Comparison of ENCODE assay signal across 9 cellular contexts in the genomic region with DNA sequence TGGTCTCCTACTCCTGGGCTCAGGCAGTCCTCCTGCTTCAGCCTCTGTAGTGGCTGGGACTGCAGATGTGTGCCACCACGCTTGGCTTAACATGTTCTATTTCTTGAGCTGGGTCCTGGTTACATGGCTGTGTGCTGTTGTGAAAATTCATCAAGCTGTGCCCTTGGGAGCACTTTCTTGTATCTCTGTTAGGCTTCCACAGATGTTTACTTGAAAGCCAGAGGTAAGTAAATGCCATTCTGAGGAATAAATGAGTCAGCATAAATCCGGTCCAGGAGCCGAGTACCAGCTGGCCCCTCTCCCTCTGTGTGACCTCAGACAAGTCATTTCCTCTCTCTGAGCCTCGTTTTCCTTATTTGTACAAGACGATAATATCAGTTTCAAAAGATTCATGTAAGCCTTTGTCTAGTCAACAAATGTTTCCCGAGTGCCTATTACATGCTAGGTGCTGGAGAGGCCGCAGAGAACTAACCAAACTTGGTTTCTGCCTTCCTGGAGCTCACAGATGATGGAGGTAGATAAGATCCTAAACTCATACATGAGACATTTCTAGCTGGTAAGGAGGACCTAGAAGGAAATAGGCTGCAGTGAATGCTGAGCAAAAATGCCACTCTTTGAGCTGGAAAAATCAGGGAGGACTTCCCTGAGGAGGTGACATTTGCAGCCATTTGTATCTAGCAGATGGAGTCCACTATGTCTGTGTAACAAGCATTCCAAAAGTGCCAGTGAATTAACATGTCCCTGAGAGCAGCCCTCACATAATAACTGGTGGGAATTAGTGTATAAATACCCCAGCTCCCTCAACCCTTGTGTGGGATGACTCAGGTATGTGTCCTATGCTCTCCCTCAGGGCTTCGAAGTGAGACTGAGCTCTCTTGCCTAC. TPM values are rescaled to one million over a fixed set of nuclear protein-coding genes. Genes with fewer than 3 reads are reported as not detected.
DNase-seq lines count a peak whose midpoint lies in the region; ATAC-seq, FAIRE-seq and TF ChIP-seq lines count a peak whose summit lies in the region.
"Had no signal": no experiment of that assay in that cellular context is flagged by ENCODE, and none has a peak within 500 bp of the region (broad histone marks: within the 10 kb centered on the region; RNA-seq: fewer than 3 reads in every experiment).

No MANE protein-coding gene starts in this region.

- H3K9me3 ChIP-seq in smooth muscle cell (replicated peaks; ENCODE audit: low read depth) = no peaks in the 10 kb centered on the region
- no peaks in the 10 kb centered on the region for H3K9me3 ChIP-seq in hepatocyte (ENCODE audit: low read depth)

- H3K36me3 ChIP-seq in smooth muscle cell (ENCODE audit: low read depth) (no peaks in the 10 kb centered on the region), hepatocyte (replicated peaks; ENCODE audit: insufficient read depth, low read depth) (no peaks in the 10 kb centered on the region)

- H3K4me2 ChIP-seq in smooth muscle cell = no peak overlapping the region
- no peak overlapping the region for H3K4me2 ChIP-seq in hepatocyte

- H3K27me3 ChIP-seq in smooth muscle cell (ENCODE audit: low read depth) (peaks cover 39% of the 10 kb centered on the region), hepatocyte (peaks cover 38% of the 10 kb centered on the region)

- H3K79me2 ChIP-seq in smooth muscle cell (ENCODE audit: low read depth) (no peaks in the 10 kb centered on the region), hepatocyte (no peaks in the 10 kb centered on the region)

- no peak overlapping the region for H3K4me3 ChIP-seq in smooth muscle cell
- H3K4me3 ChIP-seq in hepatocyte = no peak overlapping the region

- no peak for TF ChIP-seq CTCF in smooth muscle cell (IDR thresholded peaks at IDR 0.05; ENCODE audit: borderline replicate concordance, insufficient read depth, poor library complexity, severe bottlenecking)
- no peak for TF ChIP-seq CTCF in hepatocyte (IDR thresholded peaks at IDR 0.05; ENCODE audit: poor library complexity)

- no peaks in the 10 kb centered on the region for H3F3A ChIP-seq in smooth muscle cell (ENCODE audit: low read depth)

- H2AFZ ChIP-seq in smooth muscle cell (ENCODE audit: low read depth) (no peak overlapping the region), hepatocyte (no peak overlapping the region)

- WGBS in smooth muscle cell (ENCODE audit: low lambda C conversion rate) = 57% methylated on average over 8 of the region's 8 CpGs
- WGBS in hepatocyte (ENCODE audit: low lambda C conversion rate, missing lambda C conversion rate) = 60% methylated on average over 8 of the region's 8 CpGs

- DNase-seq in T-helper 22 cell (ENCODE audit: low read depth) = peak; percentile 64
- DNase-seq in effector CD4-positive, alpha-beta T cell = peak; percentile 39
- DNase-seq in urothelium cell line (ENCODE audit: low spot score) = peak; percentile 39
- DNase-seq in COLO829 (ENCODE audit: low spot score) = no peak
- no peak for DNase-seq in smooth muscle cell (lab: John Stamatoyannopoulos, UW; ENCODE audit: unreplicated experiment)
- no peak for DNase-seq in hepatocyte (ENCODE audit: low spot score)

- no peak for FAIRE-seq in urothelium cell line (lab: Jason Lieb, UNC)

- H3K9me2 ChIP-seq in hepatocyte (replicated peaks; ENCODE audit: insufficient read depth) = no peaks in the 10 kb centered on the region

- H4K20me1 ChIP-seq in smooth muscle cell (ENCODE audit: low read depth) (no peaks in the 10 kb centered on the region), hepatocyte (ENCODE audit: insufficient read depth, poor library complexity, severe bottlenecking) (no peaks in the 10 kb centered on the region)

- H3K27ac ChIP-seq in smooth muscle cell (ENCODE audit: low read depth) (no peak overlapping the region), hepatocyte (no peak overlapping the region)

- H3K9ac ChIP-seq in smooth muscle cell (ENCODE audit: low read depth) = no peak overlapping the region

- ATAC-seq in GM18867 (IDR thresholded peaks at IDR 0.05; ENCODE audit: unreplicated experiment) = peak; percentile 41
- ATAC-seq in HG03066 (IDR thresholded peaks at IDR 0.05; ENCODE audit: low read depth, unreplicated experiment) = peak; percentile 36

- no peaks in the 10 kb centered on the region for H3K4me1 ChIP-seq in smooth muscle cell (ENCODE audit: low read depth)
- H3K4me1 ChIP-seq in hepatocyte (ENCODE audit: insufficient read depth) = no peaks in the 10 kb centered on the region

RNA-seq across cellular contexts. Expression of gene RASAL3, which starts 2.7 kb away (rescaled TPM):
- not detected in 2 replicates for total RNA-seq in smooth muscle cell
- 0.24 TPM in 1 of 2 replicates, not detected in the other for polyA plus RNA-seq in smooth muscle cell
- total RNA-seq in hepatocyte = 0.07 TPM in 1 of 2 replicates, not detected in the other
- 0.12 and 0.23 TPM in 2 replicates for polyA plus RNA-seq in hepatocyte

RNA-seq across cellular contexts. Expression of gene PGLYRP2, which starts 12.2 kb away (rescaled TPM):
- total RNA-seq in smooth muscle cell (not detected in 2 replicates), hepatocyte (0.16 TPM in 1 of 2 replicates, not detected in the other)
- polyA plus RNA-seq in smooth muscle cell (not detected in 2 replicates), hepatocyte (not detected in 2 replicates)
- polyA plus RNA-seq: neural cell had no signal

RNA-seq across cellular contexts. Expression of gene WIZ, which starts 17.3 kb away (rescaled TPM):
- total RNA-seq in smooth muscle cell (13.5 and 23.1 TPM in 2 replicates), hepatocyte (10.6 and 18.6 TPM in 2 replicates)
- polyA plus RNA-seq in smooth muscle cell (40.5 and 41.5 TPM in 2 replicates), hepatocyte (24.5 and 34.9 TPM in 2 replicates)

RNA-seq across cellular contexts. Expression of gene CYP4F22, which starts 41.2 kb away (rescaled TPM):
- not detected in 2 replicates for total RNA-seq in smooth muscle cell
- polyA plus RNA-seq in smooth muscle cell = not detected in 2 replicates
- total RNA-seq in hepatocyte = not detected in 2 replicates
- polyA plus RNA-seq in hepatocyte = not detected in 2 replicates
- polyA plus RNA-seq: neural cell had no signal

RNA-seq across cellular contexts. Expression of gene AKAP8L, which starts 48.3 kb away (rescaled TPM):
- total RNA-seq in smooth muscle cell (61.9 and 92.0 TPM in 2 replicates), hepatocyte (88.7 and 93.8 TPM in 2 replicates)
- polyA plus RNA-seq in smooth muscle cell (93.9 and 105 TPM in 2 replicates), hepatocyte (155 and 181 TPM in 2 replicates)

Comparison
In these comparisons a context has a peak if more than half of its experiments do, and no peak if none do; other contexts are left out.
1. DNase-seq: peak in T-helper 22 cell (single experiment), effector CD4-positive, alpha-beta T cell (single experiment) and urothelium cell line (single experiment); none in COLO829 (single experiment), smooth muscle cell (single experiment) and hepatocyte (single experiment).